Comparison of ENCODE assay signal across 19 cellular contexts in genomic region chr17:45850011-45850410, GRCh38. TPM values are rescaled to one million over a fixed set of nuclear protein-coding genes. Genes with fewer than 3 reads are reported as not detected.
DNase-seq lines count a peak whose midpoint lies in the region; ATAC-seq and TF ChIP-seq lines count a peak whose summit lies in the region.
"Had no signal": no experiment of that assay in that cellular context is flagged by ENCODE, and none has a peak within 500 bp of the region (broad histone marks: within the 10 kb centered on the region; RNA-seq: fewer than 3 reads in every experiment).

No MANE protein-coding gene starts in this region.

- H3K4me2 ChIP-seq in neural progenitor cell = no peak overlapping the region

- no peaks in the 10 kb centered on the region for H3K9me3 ChIP-seq in neural progenitor cell (ENCODE audit: low read depth)
- H3K9me3 ChIP-seq: HAP-1 had no signal

- no peak overlapping the region for H3K27ac Mint-ChIP-seq in stimulated activated naive CD8-positive, alpha-beta T cell treated with anti-CD3 and anti-CD28 coated beads, Interleukin-15, amount 100 ng/mL, for 72 hours
- H3K27ac Mint-ChIP-seq in neural progenitor cell = no peak overlapping the region
- no peak overlapping the region for H3K27ac Mint-ChIP-seq in stimulated activated memory B cell treated with anti-CD40 and anti-IgM and Interleukin-4, amounts not matched to agents 10 μg/mL and 1 μg/mL and 100 μg/mL, for 72 hours
- H3K27ac Mint-ChIP-seq: HFFc6 had no signal

- H3K9ac ChIP-seq in neural progenitor cell = no peak overlapping the region

- H3K79me2 ChIP-seq in neural progenitor cell (ENCODE audit: low read depth) = no peaks in the 10 kb centered on the region

- no peaks in the 10 kb centered on the region for H3K36me3 Mint-ChIP-seq in neural progenitor cell
- H3K36me3 Mint-ChIP-seq in stimulated activated memory B cell treated with anti-CD40 and anti-IgM and Interleukin-4, amounts not matched to agents 10 μg/mL and 1 μg/mL and 100 μg/mL, for 72 hours = no peaks in the 10 kb centered on the region
- H3K36me3 Mint-ChIP-seq: CD4-positive, alpha-beta memory T cell had no signal

- H3K36me3 ChIP-seq in neural progenitor cell = no peaks in the 10 kb centered on the region
- H3K36me3 ChIP-seq: HAP-1 had no signal

- H2AFZ ChIP-seq in neural progenitor cell (replicated peaks) = no peak overlapping the region

- ATAC-seq in stimulated activated naive CD8-positive, alpha-beta T cell treated with anti-CD3 and anti-CD28 coated beads, Interleukin-15, amount 100 ng/mL, for 72 hours = peak; percentile 21
- ATAC-seq in stimulated activated naive CD8-positive, alpha-beta T cell treated with anti-CD3 and anti-CD28 coated beads, Interleukin-15, Interleukin-2, amounts not matched to agents 100 U/mL and 50 U/mL, for 24 hours = no peak
- no peak for ATAC-seq in HG03342 (IDR thresholded peaks at IDR 0.05; ENCODE audit: unreplicated experiment)
- no peak for ATAC-seq in stimulated activated memory B cell treated with anti-CD40 and anti-IgM and Interleukin-4, amounts not matched to agents 10 μg/mL and 1 μg/mL and 100 μg/mL, for 72 hours

- TF ChIP-seq CTCF in neural progenitor cell (IDR thresholded peaks at IDR 0.05) = no peak

- H3K27ac ChIP-seq in neural progenitor cell (no peak overlapping the region), substantia nigra (ENCODE audit: low read depth, low read length, poor library complexity, severe bottlenecking) (peak overlapping the region; percentile 54)

- no peaks in the 10 kb centered on the region for H3K27me3 ChIP-seq in neural progenitor cell

- no peak overlapping the region for H3K4me3 Mint-ChIP-seq in stimulated activated naive CD8-positive, alpha-beta T cell treated with anti-CD3 and anti-CD28 coated beads, Interleukin-15, amount 100 ng/mL, for 72 hours
- peak overlapping the region; percentile 27 for H3K4me3 Mint-ChIP-seq in neural progenitor cell
- no peak overlapping the region for H3K4me3 Mint-ChIP-seq in stimulated activated memory B cell treated with anti-CD40 and anti-IgM and Interleukin-4, amounts not matched to agents 10 μg/mL and 1 μg/mL and 100 μg/mL, for 72 hours
- H3K4me3 Mint-ChIP-seq: CD4-positive, alpha-beta memory T cell; HFFc6 had no signal

- no peak overlapping the region for H3K4me3 ChIP-seq in neural progenitor cell
- H3K4me3 ChIP-seq: HAP-1 had no signal

- no peak for DNase-seq in stimulated activated naive CD8-positive, alpha-beta T cell treated with anti-CD3 and anti-CD28 coated beads, Interleukin-15, amount 100 ng/mL, for 72 hours
- no peak for DNase-seq in stimulated activated naive CD8-positive, alpha-beta T cell treated with anti-CD3 and anti-CD28 coated beads, Interleukin-15, Interleukin-2, amounts not matched to agents 100 U/mL and 50 U/mL, for 24 hours
- DNase-seq in neural progenitor cell (ENCODE audit: low spot score) (no peak), substantia nigra (lab: John Stamatoyannopoulos, UW) (peak in 1 of 49 donors; percentile 39)
- DNase-seq: C1 segment of cervical spinal cord; Calu3; CD4-positive, alpha-beta memory T cell; COR-L47; DMS53; DMS79 treated with DMSO at 0.1 percent for 48 hours; GOT3; HFFc6 had no signal

- no peaks in the 10 kb centered on the region for H3F3A ChIP-seq in neural progenitor cell (ENCODE audit: low read depth)

- no peaks in the 10 kb centered on the region for H3K9me3 Mint-ChIP-seq in stimulated activated naive CD8-positive, alpha-beta T cell treated with anti-CD3 and anti-CD28 coated beads, Interleukin-15, amount 100 ng/mL, for 72 hours
- H3K9me3 Mint-ChIP-seq in neural progenitor cell = peaks cover 2% of the 10 kb centered on the region
- H3K9me3 Mint-ChIP-seq in stimulated activated memory B cell treated with anti-CD40 and anti-IgM and Interleukin-4, amounts not matched to agents 10 μg/mL and 1 μg/mL and 100 μg/mL, for 72 hours = no peaks in the 10 kb centered on the region
- H3K9me3 Mint-ChIP-seq: HFFc6 had no signal

- no peaks in the 10 kb centered on the region for H3K4me1 Mint-ChIP-seq in stimulated activated naive CD8-positive, alpha-beta T cell treated with anti-CD3 and anti-CD28 coated beads, Interleukin-15, amount 100 ng/mL, for 72 hours
- H3K4me1 Mint-ChIP-seq in neural progenitor cell = no peaks in the 10 kb centered on the region
- H3K4me1 Mint-ChIP-seq in stimulated activated memory B cell treated with anti-CD40 and anti-IgM and Interleukin-4, amounts not matched to agents 10 μg/mL and 1 μg/mL and 100 μg/mL, for 72 hours = peaks cover 5% of the 10 kb centered on the region

- H3K4me1 ChIP-seq in neural progenitor cell = no peaks in the 10 kb centered on the region
- H3K4me1 ChIP-seq: HAP-1 had no signal

- H4K20me1 ChIP-seq in neural progenitor cell (ENCODE audit: low read depth) = no peaks in the 10 kb centered on the region

- H3K27me3 Mint-ChIP-seq in stimulated activated naive CD8-positive, alpha-beta T cell treated with anti-CD3 and anti-CD28 coated beads, Interleukin-15, amount 100 ng/mL, for 72 hours = peaks cover 31% of the 10 kb centered on the region
- peaks cover 7% of the 10 kb centered on the region for H3K27me3 Mint-ChIP-seq in neural progenitor cell (ENCODE audit: insufficient read depth, low read depth)
- H3K27me3 Mint-ChIP-seq in stimulated activated memory B cell treated with anti-CD40 and anti-IgM and Interleukin-4, amounts not matched to agents 10 μg/mL and 1 μg/mL and 100 μg/mL, for 72 hours = peaks cover 51% of the 10 kb centered on the region

RNA-seq across cellular contexts. Expression of gene SPPL2C, which starts 5.3 kb away (rescaled TPM):
- total RNA-seq in neural progenitor cell (ENCODE audit: low replicate concordance) = not detected in 2 replicates
- total RNA-seq: A172; A673; Calu3; CD4-positive, alpha-beta memory T cell; Daoy; G401; HFFc6 had no signal

RNA-seq across cellular contexts. Expression of gene MAPT, which starts 44.3 kb away (rescaled TPM):
- total RNA-seq in neural progenitor cell (ENCODE audit: low replicate concordance) = 1.4 and 2.4 TPM in 2 replicates
